In the genomic region with DNA sequence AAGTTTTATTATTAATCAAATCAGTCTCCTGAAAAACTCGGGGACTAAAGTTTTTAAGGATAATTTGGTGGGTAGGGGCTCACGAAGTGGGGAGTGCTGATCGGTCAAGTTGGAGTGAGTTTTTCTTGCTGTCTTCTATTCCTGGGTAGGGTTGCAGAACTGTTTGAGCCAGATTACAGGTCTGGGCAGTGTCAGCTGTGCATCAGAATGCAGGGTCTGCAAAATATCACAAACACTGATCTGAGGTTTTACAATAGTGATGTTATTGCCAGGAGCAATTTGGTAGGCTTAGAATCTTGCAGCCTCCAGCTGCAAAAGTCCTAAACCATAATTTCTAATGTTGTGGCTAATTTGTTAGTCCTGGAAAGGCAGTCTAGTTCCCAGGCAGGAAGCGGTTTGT, we compare ENCODE assay signal across 21 cellular contexts. TPM values are rescaled to one million over a fixed set of nuclear protein-coding genes. Genes with fewer than 3 reads are reported as not detected.
DNase-seq lines count a peak whose midpoint lies in the region; ATAC-seq and TF ChIP-seq lines count a peak whose summit lies in the region.
"Had no signal": no experiment of that assay in that cellular context is flagged by ENCODE, and none has a peak within 500 bp of the region (broad histone marks: within the 10 kb centered on the region; RNA-seq: fewer than 3 reads in every experiment).

No MANE protein-coding gene starts in this region.

- WGBS in hepatocyte (ENCODE audit: low lambda C conversion rate, missing lambda C conversion rate), result 37% methylated on average over 4 of the region's 4 CpGs

- H4K20me1 ChIP-seq in hepatocyte (ENCODE audit: insufficient read depth, poor library complexity, severe bottlenecking) (no peaks in the 10 kb centered on the region), neural progenitor cell (ENCODE audit: low read depth) (no peaks in the 10 kb centered on the region)
- H4K20me1 ChIP-seq: BLaER1 treated with 17β-estradiol and CSF1 and Interleukin-3, amounts not matched to agents 10 nM and 100 nM had no signal

- H3K4me2 ChIP-seq in hepatocyte, result peak overlapping the region; percentile 17
- H3K4me2 ChIP-seq in neural progenitor cell, result no peak overlapping the region
- H3K4me2 ChIP-seq: A549; BLaER1 treated with 17β-estradiol and CSF1 and Interleukin-3, amounts not matched to agents 10 nM and 100 nM had no signal

- H3K9ac ChIP-seq in SK-N-MC (ENCODE audit: insufficient read length) (no peak overlapping the region), neural progenitor cell (no peak overlapping the region)
- H3K9ac ChIP-seq: BLaER1 treated with 17β-estradiol and CSF1 and Interleukin-3, amounts not matched to agents 10 nM and 100 nM had no signal

- H2AFZ ChIP-seq in hepatocyte (no peak overlapping the region), neural progenitor cell (replicated peaks) (no peak overlapping the region)

- peak overlapping the region; percentile 13 for H3K27ac Mint-ChIP-seq in neural progenitor cell
- H3K27ac Mint-ChIP-seq: CD4-positive, alpha-beta memory T cell; HFFc6 had no signal

- H3K27ac ChIP-seq in SK-N-MC (peak overlapping the region; percentile 60; the same call in 1 of the 2 replicates), hepatocyte (no peak overlapping the region), neural progenitor cell (no peak overlapping the region), coronary artery (no peak overlapping the region)
- H3K27ac ChIP-seq: A549; BLaER1 treated with 17β-estradiol and CSF1 and Interleukin-3, amounts not matched to agents 10 nM and 100 nM had no signal

- TF ChIP-seq CTCF in hepatocyte (IDR thresholded peaks at IDR 0.05; ENCODE audit: poor library complexity) (no peak), neural progenitor cell (IDR thresholded peaks at IDR 0.05) (no peak), coronary artery (IDR thresholded peaks at IDR 0.05) (no peak)

- H3K9me3 ChIP-seq in SK-N-MC (ENCODE audit: low read depth, low read length) (0 out of 2 replicates have a peak, but pooled peaks cover 4% of the 10 kb centered on the region), hepatocyte (ENCODE audit: low read depth) (no peaks in the 10 kb centered on the region), neural progenitor cell (ENCODE audit: low read depth) (no peaks in the 10 kb centered on the region)
- H3K9me3 ChIP-seq: A549, BE2C, HAP-1 had no signal

- ATAC-seq in HG03175 (IDR thresholded peaks at IDR 0.05; ENCODE audit: unreplicated experiment), result no peak
- ATAC-seq: A549 had no signal

- peaks cover 6% of the 10 kb centered on the region for H3K4me1 ChIP-seq in hepatocyte (ENCODE audit: insufficient read depth)
- no peaks in the 10 kb centered on the region for H3K4me1 ChIP-seq in neural progenitor cell
- H3K4me1 ChIP-seq: A549; BE2C; BLaER1 treated with 17β-estradiol and CSF1 and Interleukin-3, amounts not matched to agents 10 nM and 100 nM; HAP-1 had no signal

- H3K4me3 Mint-ChIP-seq in neural progenitor cell, result no peak overlapping the region
- H3K4me3 Mint-ChIP-seq: CD4-positive, alpha-beta memory T cell; HFFc6 had no signal

- H3K4me1 Mint-ChIP-seq in neural progenitor cell, result peaks cover 3% of the 10 kb centered on the region
- H3K4me1 Mint-ChIP-seq: CD4-positive, alpha-beta memory T cell had no signal

- H3K79me2 ChIP-seq in hepatocyte (no peaks in the 10 kb centered on the region), neural progenitor cell (ENCODE audit: low read depth) (no peaks in the 10 kb centered on the region)

- H3K27me3 Mint-ChIP-seq in neural progenitor cell (ENCODE audit: insufficient read depth, low read depth), result no peaks in the 10 kb centered on the region

- no peaks in the 10 kb centered on the region for H3F3A ChIP-seq in neural progenitor cell (ENCODE audit: low read depth)

- no peaks in the 10 kb centered on the region for H3K36me3 Mint-ChIP-seq in neural progenitor cell

- H3K27me3 ChIP-seq in hepatocyte, result no peaks in the 10 kb centered on the region
- peaks cover 34% of the 10 kb centered on the region for H3K27me3 ChIP-seq in neural progenitor cell
- H3K27me3 ChIP-seq: BLaER1 treated with 17β-estradiol and CSF1 and Interleukin-3, amounts not matched to agents 10 nM and 100 nM had no signal

- DNase-seq in SK-N-MC (ENCODE audit: low read depth, low spot score), result no peak
- DNase-seq in hepatocyte (ENCODE audit: low spot score), result no peak
- no peak for DNase-seq in neural progenitor cell (ENCODE audit: low spot score)
- DNase-seq in coronary artery (ENCODE audit: low spot score), result no peak
- DNase-seq in activated T-cell treated with anti-CD3 and anti-CD28 coated beads for 4 hours, result no peak
- DNase-seq: 8988T; ACHN; AML-193; BE2C; Calu3; CD4-positive, alpha-beta memory T cell; COR-L47; DMS53; DMS79 treated with DMSO at 0.1 percent for 48 hours; GOT3; HFFc6 had no signal

- H3K4me3 ChIP-seq in SK-N-MC, result peak overlapping the region; percentile 10; the same call in 1 of the 2 replicates
- H3K4me3 ChIP-seq in hepatocyte, result no peak overlapping the region
- H3K4me3 ChIP-seq in neural progenitor cell, result no peak overlapping the region
- H3K4me3 ChIP-seq in coronary artery, result no peak overlapping the region
- H3K4me3 ChIP-seq: A549; BLaER1 treated with 17β-estradiol and CSF1 and Interleukin-3, amounts not matched to agents 10 nM and 100 nM; HAP-1 had no signal

- H3K9me2 ChIP-seq in hepatocyte (replicated peaks; ENCODE audit: insufficient read depth), result no peaks in the 10 kb centered on the region

- peaks cover 6% of the 10 kb centered on the region for H3K9me3 Mint-ChIP-seq in neural progenitor cell
- H3K9me3 Mint-ChIP-seq: HFFc6 had no signal

- H3K36me3 ChIP-seq in SK-N-MC (ENCODE audit: insufficient read depth, low read length), result no peaks in the 10 kb centered on the region
- H3K36me3 ChIP-seq in hepatocyte (replicated peaks; ENCODE audit: insufficient read depth, low read depth), result no peaks in the 10 kb centered on the region
- H3K36me3 ChIP-seq in neural progenitor cell, result no peaks in the 10 kb centered on the region
- H3K36me3 ChIP-seq: BE2C; BLaER1 treated with 17β-estradiol and CSF1 and Interleukin-3, amounts not matched to agents 10 nM and 100 nM; HAP-1 had no signal

RNA-seq across cellular contexts. Expression of gene CALCA, which starts 39.6 kb away (rescaled TPM):
- total RNA-seq in hepatocyte, result 0.56 TPM in 1 of 2 replicates, not detected in the other
- polyA plus RNA-seq in hepatocyte, result not detected in 2 replicates
- total RNA-seq in neural progenitor cell (ENCODE audit: low replicate concordance), result not detected in 2 replicates
- total RNA-seq: Calu3; CD4-positive, alpha-beta memory T cell; Daoy; HFFc6 had no signal
- polyA plus RNA-seq: A549; CD4-positive, alpha-beta memory T cell had no signal
